ENCODE assay signal across 8 cellular contexts in genomic region chr11:69055598-69056516, GRCh38.
DNase-seq lines count a peak whose midpoint lies in the region; ATAC-seq lines count a peak whose summit lies in the region.

No MANE protein-coding gene starts in this region.

- H3K27ac ChIP-seq in layer of hippocampus (ENCODE audit: low read depth, low read length): peak overlapping the region; percentile 19

- no peaks in the 10 kb centered on the region for H3K27me3 ChIP-seq in layer of hippocampus (ENCODE audit: control insufficient read depth, insufficient read depth, low read length)

- ATAC-seq in GM18873 (IDR thresholded peaks at IDR 0.05; ENCODE audit: low FRiP score, unreplicated experiment) (peak; percentile 70), HG02678 (IDR thresholded peaks at IDR 0.05; ENCODE audit: unreplicated experiment) (peak; percentile 87)

- peak; percentile 95 for DNase-seq in NOMO-1 treated with dmso at 0.1 percent for 144 hours (lab: John Stamatoyannopoulos, UW; ENCODE audit: unreplicated experiment)
- no peak for DNase-seq in DMS79 (lab: John Stamatoyannopoulos, UW)
- no peak for DNase-seq in iPS-NIHi11 (ENCODE audit: low spot score)
- no peak for DNase-seq in NCI-H1048 (lab: John Stamatoyannopoulos, UW)
- DNase-seq in NCI-H510A (lab: John Stamatoyannopoulos, UW): no peak
